Comparison of ENCODE assay signal across 8 cellular contexts in the genomic region with DNA sequence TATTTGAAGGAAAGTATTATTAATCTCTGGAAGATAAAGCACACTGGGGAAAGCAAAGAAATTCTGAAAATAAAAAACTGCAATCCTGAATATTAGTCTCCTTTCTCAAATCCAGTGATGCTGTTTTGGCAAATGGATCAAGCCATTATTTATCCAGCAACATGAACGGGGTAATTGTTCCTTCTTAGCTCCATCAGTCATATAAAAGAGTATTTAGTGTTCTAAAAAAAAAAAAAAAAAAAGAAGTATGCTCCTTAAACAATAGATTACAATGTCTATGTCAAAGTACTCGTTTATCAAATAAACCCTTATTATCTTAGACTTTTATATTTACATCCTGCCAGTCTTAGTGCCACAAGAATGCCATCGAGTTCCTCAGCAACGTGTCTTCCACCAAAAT. TPM values are rescaled to one million over a fixed set of nuclear protein-coding genes. Genes with fewer than 3 reads are reported as not detected.
DNase-seq lines count a peak whose midpoint lies in the region; ATAC-seq and TF ChIP-seq lines count a peak whose summit lies in the region.

No MANE protein-coding gene starts in this region.

- H3K4me1 ChIP-seq in SJCRH30 (peaks cover 7% of the 10 kb centered on the region; the same call in 1 of the 2 replicates), rectal smooth muscle tissue (ENCODE audit: control insufficient read depth, insufficient read depth, low read length) (peaks cover 2% of the 10 kb centered on the region)

- H3K9ac ChIP-seq in rectal smooth muscle tissue (ENCODE audit: low read length), result no peak overlapping the region

- H3K27me3 ChIP-seq in SJCRH30, result no peaks in the 10 kb centered on the region
- H3K27me3 ChIP-seq in rectal smooth muscle tissue (ENCODE audit: control insufficient read depth, insufficient read depth, low read length), result no peaks in the 10 kb centered on the region

- H3K4me3 ChIP-seq in GM12865 (ENCODE audit: low read depth, low read length), result peak overlapping the region; percentile 94
- H3K4me3 ChIP-seq in SJCRH30, result peak overlapping the region; percentile 97
- peak overlapping the region; percentile 86 for H3K4me3 ChIP-seq in fibroblast of mammary gland (ENCODE audit: control insufficient read depth, low read depth, low read length)
- H3K4me3 ChIP-seq in rectal smooth muscle tissue (ENCODE audit: low read length), result peak overlapping the region; percentile 81

- no peaks in the 10 kb centered on the region for H3K36me3 ChIP-seq in SJCRH30
- no peaks in the 10 kb centered on the region for H3K36me3 ChIP-seq in rectal smooth muscle tissue (ENCODE audit: control insufficient read depth, insufficient read depth, low read length)

- H3K27ac ChIP-seq in SJCRH30 (peak overlapping the region; percentile 97; the same call in 1 of the 2 replicates), rectal smooth muscle tissue (ENCODE audit: low read depth, low read length) (no peak overlapping the region)

- H3K9me3 ChIP-seq in SJCRH30 (replicated peaks), result no peaks in the 10 kb centered on the region

- DNase-seq in GM12865 (ENCODE audit: low read depth) (no peak), SJCRH30 (no peak), fibroblast of mammary gland (ENCODE audit: low read depth) (no peak), NCI-H446 treated with DMSO at 0.1 percent for 48 hours (lab: John Stamatoyannopoulos, UW) (no peak)
- DNase-seq in stimulated activated CD4-positive, alpha-beta T cell treated with anti-CD3 and anti-CD28 coated beads, Interleukin-12 subunit alpha, Interleukin-12 subunit beta, amount 100 ng/mL, for 4 hours, result no peak

- ATAC-seq in GM21515 (IDR thresholded peaks at IDR 0.05; ENCODE audit: unreplicated experiment), result no peak
- ATAC-seq in GM19397 (IDR thresholded peaks at IDR 0.05; ENCODE audit: unreplicated experiment), result no peak

- TF ChIP-seq CTCF in GM12865 (IDR thresholded peaks at IDR 0.05; ENCODE audit: insufficient read depth, low read depth, low read length, missing control alignments), result no peak
- TF ChIP-seq CTCF in fibroblast of mammary gland (conservative IDR thresholded peaks at IDR 0.05; ENCODE audit: control insufficient read depth, insufficient read depth, low read depth, low read length), result no peak

RNA-seq across cellular contexts. Expression of gene RDX, which starts 1.3 kb away (rescaled TPM):
- total RNA-seq in SJCRH30 (2014; rRNA removed; shearing (Covaris generic)), result 85.8 and 97.9 TPM in 2 replicates
